21 cellular contexts compared by ENCODE assay signal in genomic region chr11:113134605-113135004, GRCh38.
A peak's percentile ranks its signal among the peaks of the same experiment; 100 is the strongest.
DNase-seq lines count a peak whose midpoint lies in the region; FAIRE-seq and TF ChIP-seq lines count a peak whose summit lies in the region.
"Had no signal": no experiment of that assay in that cellular context is flagged by ENCODE, and none has a peak within 500 bp of the region (broad histone marks: within the 10 kb centered on the region; RNA-seq: fewer than 3 reads in every experiment).

No MANE protein-coding gene starts in this region.

- no peaks in the 10 kb centered on the region for H4K20me1 ChIP-seq in Karpas-422 (ENCODE audit: insufficient read depth, low read depth, low read length)
- H4K20me1 ChIP-seq: BLaER1 treated with 17β-estradiol and CSF1 and Interleukin-3, amounts not matched to agents 10 nM and 100 nM had no signal

- no peaks in the 10 kb centered on the region for H3K79me2 ChIP-seq in Karpas-422 (ENCODE audit: low read length)

- H3K27ac Mint-ChIP-seq in glutamatergic neuron (ENCODE audit: unreplicated experiment), result peak overlapping the region; percentile 46
- H3K27ac Mint-ChIP-seq: CD8-positive, alpha-beta T cell had no signal

- H3K4me2 ChIP-seq in Karpas-422 (ENCODE audit: low read depth, low read length, poor library complexity, severe bottlenecking), result peak overlapping the region; percentile 42
- H3K4me2 ChIP-seq: BLaER1 treated with 17β-estradiol and CSF1 and Interleukin-3, amounts not matched to agents 10 nM and 100 nM had no signal

- H3K27me3 Mint-ChIP-seq in glutamatergic neuron (ENCODE audit: unreplicated experiment), result peaks cover 26% of the 10 kb centered on the region

- H3K4me3 ChIP-seq in Karpas-422 (ENCODE audit: low read length), result no peak overlapping the region; the same call in 1 of the 2 replicates
- H3K4me3 ChIP-seq in bronchial epithelial cell (ENCODE audit: low read depth, low read length), result no peak overlapping the region
- no peak overlapping the region for H3K4me3 ChIP-seq in ascending aorta
- H3K4me3 ChIP-seq: BLaER1 treated with 17β-estradiol and CSF1 and Interleukin-3, amounts not matched to agents 10 nM and 100 nM; MG63; SJCRH30 had no signal

- H3K9me3 Mint-ChIP-seq in glutamatergic neuron (ENCODE audit: unreplicated experiment), result peaks cover 28% of the 10 kb centered on the region
- H3K9me3 Mint-ChIP-seq: CD8-positive, alpha-beta T cell had no signal

- DNase-seq in Karpas-422, result no peak
- peak; percentile 63 for DNase-seq in bronchial epithelial cell (ENCODE audit: low read depth)
- no peak for DNase-seq in glutamatergic neuron
- DNase-seq in urothelium cell line (ENCODE audit: low spot score), result no peak
- no peak for DNase-seq in D341Med (ENCODE audit: low spot score)
- DNase-seq in ascending aorta (ENCODE audit: low spot score in 2 of 2), result no peak
- no peak for DNase-seq in stimulated activated CD4-positive, alpha-beta T cell treated with anti-CD3 and anti-CD28 coated beads, Interleukin-4, amount 100 ng/mL, for 4 hours
- DNase-seq: CD8-positive, alpha-beta T cell; EL; Kasumi-1; MG63; NCI-H1092 treated with DMSO at 0.1 percent for 48 hours; NCI-H1436 treated with DMSO at 0.1 percent for 48 hours; NCI-H1930; NCI-H226; NCI-H524; NCI-H774; NK-92 treated with Interleukin-12 subunit alpha and Interleukin-12 subunit beta, amount 100 ng/mL, for 24 hours; SJCRH30 had no signal

- H3K9ac ChIP-seq in Karpas-422 (ENCODE audit: low read length), result no peak overlapping the region
- H3K9ac ChIP-seq: BLaER1 treated with 17β-estradiol and CSF1 and Interleukin-3, amounts not matched to agents 10 nM and 100 nM had no signal

- H3K4me1 Mint-ChIP-seq in glutamatergic neuron (ENCODE audit: low read depth, unreplicated experiment), result peaks cover 83% of the 10 kb centered on the region

- H3K9me3 ChIP-seq in Karpas-422 (ENCODE audit: low read length), result no peaks in the 10 kb centered on the region
- H3K9me3 ChIP-seq in ascending aorta, result no peaks in the 10 kb centered on the region
- H3K9me3 ChIP-seq: MG63, SJCRH30 had no signal

- TF ChIP-seq CTCF in bronchial epithelial cell (IDR thresholded peaks at IDR 0.05; ENCODE audit: insufficient read depth, low read length, severe bottlenecking) (no peak), glutamatergic neuron (IDR thresholded peaks at IDR 0.05; ENCODE audit: partially characterized antibody, unreplicated experiment) (no peak), ascending aorta (IDR thresholded peaks at IDR 0.05) (no peak)

- intact Hi-C loops in ascending aorta (cut with DNase I), result no loop called here

- H3K36me3 Mint-ChIP-seq in glutamatergic neuron (ENCODE audit: unreplicated experiment), result peaks cover 3% of the 10 kb centered on the region
- H3K36me3 Mint-ChIP-seq: CD8-positive, alpha-beta T cell had no signal

- peaks cover 59% of the 10 kb centered on the region for H3K4me1 ChIP-seq in Karpas-422 (ENCODE audit: low read length)
- no peaks in the 10 kb centered on the region for H3K4me1 ChIP-seq in ascending aorta

- no peak overlapping the region for H3K4me3 Mint-ChIP-seq in glutamatergic neuron (ENCODE audit: unreplicated experiment)
- H3K4me3 Mint-ChIP-seq: CD8-positive, alpha-beta T cell had no signal

- H3K36me3 ChIP-seq in Karpas-422 (ENCODE audit: insufficient read depth, low read length) (no peaks in the 10 kb centered on the region), bronchial epithelial cell (ENCODE audit: control insufficient read depth, insufficient read depth, low read length) (no peaks in the 10 kb centered on the region), ascending aorta (no peaks in the 10 kb centered on the region)
- H3K36me3 ChIP-seq: BLaER1 treated with 17β-estradiol and CSF1 and Interleukin-3, amounts not matched to agents 10 nM and 100 nM; MG63 had no signal

- H3K9me2 ChIP-seq in Karpas-422 (replicated peaks; ENCODE audit: insufficient read depth, low read length), result no peaks in the 10 kb centered on the region

- peak; percentile 96 for FAIRE-seq in bronchial epithelial cell (lab: Jason Lieb, UNC)
- FAIRE-seq in urothelium cell line (lab: Jason Lieb, UNC), result peak; percentile 66
- FAIRE-seq: H54 had no signal

- H3K27me3 ChIP-seq in Karpas-422 (ENCODE audit: low read length), result no peaks in the 10 kb centered on the region
- no peaks in the 10 kb centered on the region for H3K27me3 ChIP-seq in bronchial epithelial cell (ENCODE audit: control insufficient read depth, insufficient read depth, low read length)
- H3K27me3 ChIP-seq in ascending aorta, result no peaks in the 10 kb centered on the region
- H3K27me3 ChIP-seq: BLaER1 treated with 17β-estradiol and CSF1 and Interleukin-3, amounts not matched to agents 10 nM and 100 nM; MG63; SJCRH30 had no signal

- H3K27ac ChIP-seq in Karpas-422 (ENCODE audit: low read length) (no peak overlapping the region), ascending aorta (no peak overlapping the region)
- H3K27ac ChIP-seq: BLaER1 treated with 17β-estradiol and CSF1 and Interleukin-3, amounts not matched to agents 10 nM and 100 nM; SJCRH30 had no signal

- peak overlapping the region; percentile 5; the same call in 1 of the 2 replicates for H2AFZ ChIP-seq in Karpas-422 (ENCODE audit: low read length)
